19 cellular contexts compared by ENCODE assay signal in the genomic region with DNA sequence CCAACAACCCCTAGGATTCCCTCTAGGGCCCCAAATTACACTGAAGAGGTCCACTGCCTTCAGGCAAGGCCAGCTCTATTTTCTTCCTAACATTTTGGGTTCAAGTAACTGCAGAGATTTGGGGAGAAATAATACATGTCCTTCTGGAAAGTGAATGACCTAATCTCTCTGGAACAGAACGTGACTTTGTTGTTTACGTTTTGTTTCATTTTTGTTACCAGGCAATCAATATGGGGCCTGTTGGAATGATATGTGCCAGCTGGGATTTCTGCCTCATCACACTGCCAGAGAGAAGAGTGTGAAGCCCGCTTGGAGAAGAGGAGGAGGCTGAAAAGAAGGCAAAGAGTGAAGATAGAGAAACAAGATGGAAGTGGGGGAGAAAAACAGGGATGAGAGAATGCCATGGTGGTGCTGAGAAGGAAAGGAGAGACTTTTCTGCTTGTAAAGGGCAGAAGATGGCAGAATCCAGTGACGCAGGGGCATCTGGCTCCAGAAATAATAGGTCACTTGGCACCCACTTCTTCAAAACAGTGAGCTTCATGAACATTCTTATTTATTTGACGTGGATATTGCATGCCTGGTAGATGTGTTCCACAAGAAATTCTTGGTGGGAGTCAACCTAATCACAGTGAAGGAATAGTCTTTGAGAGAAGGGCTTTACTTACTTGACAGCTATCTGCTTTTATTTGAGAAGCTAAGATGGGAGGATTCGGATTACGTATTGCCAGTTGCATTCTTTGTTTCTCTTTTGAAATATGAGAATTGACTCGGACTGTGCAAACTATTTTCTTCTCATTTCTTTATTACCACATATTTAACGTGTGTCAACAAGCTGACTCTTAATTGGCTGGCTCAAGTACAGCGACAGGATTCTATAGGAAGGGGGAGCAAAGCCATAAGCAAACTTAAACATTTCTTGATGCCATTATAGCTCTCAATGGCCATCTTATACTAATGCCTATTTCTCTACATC.
DNase-seq lines count a peak whose midpoint lies in the region; TF ChIP-seq lines count a peak whose summit lies in the region.
"Had no signal": no experiment of that assay in that cellular context is flagged by ENCODE, and none has a peak within 500 bp of the region (broad histone marks: within the 10 kb centered on the region; RNA-seq: fewer than 3 reads in every experiment).

No MANE protein-coding gene starts in this region.

- TF ChIP-seq CTCF in right atrium auricular region (IDR thresholded peaks at IDR 0.05) (no peak), esophagus muscularis mucosa (IDR thresholded peaks at IDR 0.05) (no peak)

- H3K27me3 ChIP-seq in right atrium auricular region (no peaks in the 10 kb centered on the region), esophagus muscularis mucosa (no peaks in the 10 kb centered on the region), mesenchymal stem cell (ENCODE audit: control insufficient read depth in 1 of 2, insufficient read depth in 1 of 2, low read length in 2 of 2) (no peaks in the 10 kb centered on the region)
- H3K27me3 ChIP-seq: colonic mucosa, thyroid gland had no signal

- DNase-seq in right atrium auricular region (ENCODE audit: low spot score) (no peak), cardiac septum (ENCODE audit: low spot score) (no peak), esophagus muscularis mucosa (ENCODE audit: extremely low spot score) (no peak), mesenchymal stem cell (peak; percentile 56), SK-N-DZ (ENCODE audit: low spot score) (no peak), NCI-H2029 (lab: John Stamatoyannopoulos, UW) (no peak)
- DNase-seq in stimulated activated CD4-positive, alpha-beta T cell treated with anti-CD3 and anti-CD28 coated beads, Interleukin-15, amount 100 ng/mL, for 24 hours = no peak
- no peak for DNase-seq in activated T-helper 2 cell treated with anti-CD3 and anti-CD28 coated beads, Interferon-gamma antibody, Interleukin-2, Interleukin-4, amounts not matched to agents 10 μg/mL and 5 μg/mL and 100 μg/mL, durations not matched to agents 14 hours and 24 hours and 36 hours (ENCODE audit: low spot score)
- DNase-seq: activated CD4-positive, alpha-beta T cell treated with anti-CD3 and anti-CD28 coated beads, Interleukin-2, amount 50 U/mL, for 48 hours; activated naive CD4-positive, alpha-beta T cell treated with anti-CD3 and anti-CD28 coated beads for 36 hours; activated T-cell treated with anti-CD3 and anti-CD28 coated beads for 4 hours; colonic mucosa; natural killer cell; NCI-H187 treated with DMSO at 0.1 percent for 48 hours; thyroid gland had no signal

- H3K4me3 ChIP-seq in right atrium auricular region = peak overlapping the region in 1 of 2 donors; percentile 5
- peak overlapping the region in 2 of 4 donors; percentile 4 to 31 for H3K4me3 ChIP-seq in esophagus muscularis mucosa
- peak overlapping the region in 1 of 2 experiments; percentile 47 for H3K4me3 ChIP-seq in mesenchymal stem cell (ENCODE audit: insufficient read depth in 1 of 2, low read depth in 1 of 2, low read length in 2 of 2)
- H3K4me3 ChIP-seq: A549, colonic mucosa, GM23338, thyroid gland had no signal

- H3K4me1 ChIP-seq in right atrium auricular region (peaks cover 0 to 6% of the 10 kb centered on the region in 2 donors), esophagus muscularis mucosa (peaks cover 0 to 6% (median 0%) of the 10 kb centered on the region in 4 donors), mesenchymal stem cell (ENCODE audit: control insufficient read depth, insufficient read depth, low read depth, low read length) (no peaks in the 10 kb centered on the region)
- H3K4me1 ChIP-seq: A549, colonic mucosa, thyroid gland had no signal

- intact Hi-C loops in cardiac septum (cut with DNase I) (no loop called here), esophagus muscularis mucosa (cut with DNase I) (no loop called here)
- intact Hi-C loops in activated T-helper 2 cell treated with anti-CD3 and anti-CD28 coated beads, Interferon-gamma antibody, Interleukin-2, Interleukin-4, amounts not matched to agents 10 μg/mL and 5 μg/mL and 100 μg/mL, durations not matched to agents 14 hours and 24 hours and 36 hours (cut with micrococcal nuclease) = loop anchor here (5.0 kb wide), 1 partner anchor 556 kb away; no protein-coding TSS in a partner anchor

- 69% methylated on average over 10 of the region's 10 CpGs for WGBS in esophagus muscularis mucosa
- WGBS in mesenchymal stem cell = 87% methylated on average over 10 of the region's 10 CpGs

- no peak overlapping the region for H3K4me3 Mint-ChIP-seq in activated T-helper 2 cell treated with anti-CD3 and anti-CD28 coated beads, Interferon-gamma antibody, Interleukin-2, Interleukin-4, amounts not matched to agents 10 μg/mL and 5 μg/mL and 100 μg/mL, durations not matched to agents 14 hours and 24 hours and 36 hours (ENCODE audit: low read depth)
- H3K4me3 Mint-ChIP-seq: activated naive CD4-positive, alpha-beta T cell treated with anti-CD3 and anti-CD28 coated beads for 36 hours; CD14-positive monocyte; GM23338; IgD-negative memory B cell; natural killer cell had no signal

- peak overlapping the region; percentile 61 for H3K9ac ChIP-seq in mesenchymal stem cell (ENCODE audit: low read length)

- no peak overlapping the region for H3K27ac Mint-ChIP-seq in activated T-helper 2 cell treated with anti-CD3 and anti-CD28 coated beads, Interferon-gamma antibody, Interleukin-2, Interleukin-4, amounts not matched to agents 10 μg/mL and 5 μg/mL and 100 μg/mL, durations not matched to agents 14 hours and 24 hours and 36 hours
- H3K27ac Mint-ChIP-seq: activated naive CD4-positive, alpha-beta T cell treated with anti-CD3 and anti-CD28 coated beads for 36 hours; CD14-positive monocyte; GM23338; IgD-negative memory B cell; natural killer cell had no signal

- H3K14ac ChIP-seq in mesenchymal stem cell (ENCODE audit: low read length in 2 of 2) = no peak overlapping the region

- H3K27ac ChIP-seq in right atrium auricular region (peak overlapping the region; percentile 52 to 64), esophagus muscularis mucosa (replicated peaks in 1 of 4) (peak overlapping the region; percentile 40 to 64 (median 50)), mesenchymal stem cell (ENCODE audit: low read length, poor library complexity, severe bottlenecking) (no peak overlapping the region)
- H3K27ac ChIP-seq: A549, colonic mucosa, thyroid gland had no signal

- H2AFZ ChIP-seq in mesenchymal stem cell (ENCODE audit: low read depth, low read length) = no peak overlapping the region
- H2AFZ ChIP-seq: GM23338 had no signal

- H2BK5ac ChIP-seq in mesenchymal stem cell (ENCODE audit: low read depth, low read length, poor library complexity, severe bottlenecking) = no peak overlapping the region

- no peak overlapping the region for H2AK5ac ChIP-seq in mesenchymal stem cell (ENCODE audit: low read length, severe bottlenecking)

- H3K4ac ChIP-seq in mesenchymal stem cell (ENCODE audit: low read depth in 1 of 2, low read length in 2 of 2) = no peak overlapping the region

- peak overlapping the region; percentile 34 to 66 for H3K18ac ChIP-seq in mesenchymal stem cell (ENCODE audit: low read depth in 1 of 2, low read length in 2 of 2)

- no peak overlapping the region for H4K91ac ChIP-seq in mesenchymal stem cell (ENCODE audit: low read length)

- no peak for TF ChIP-seq EP300 in esophagus muscularis mucosa (IDR thresholded peaks at IDR 0.05)

- no peak overlapping the region for H2BK12ac ChIP-seq in mesenchymal stem cell (ENCODE audit: low read length in 2 of 2)

- peaks cover 14% of the 10 kb centered on the region for H3K4me1 Mint-ChIP-seq in activated T-helper 2 cell treated with anti-CD3 and anti-CD28 coated beads, Interferon-gamma antibody, Interleukin-2, Interleukin-4, amounts not matched to agents 10 μg/mL and 5 μg/mL and 100 μg/mL, durations not matched to agents 14 hours and 24 hours and 36 hours (ENCODE audit: low read depth)
- H3K4me1 Mint-ChIP-seq: CD14-positive monocyte had no signal

- no peaks in the 10 kb centered on the region for H3K79me1 ChIP-seq in mesenchymal stem cell (replicated peaks; ENCODE audit: low read length, poor library complexity, severe bottlenecking)

- H3K23ac ChIP-seq in mesenchymal stem cell (ENCODE audit: low read length in 2 of 2) = no peak overlapping the region

- no peak overlapping the region for H4K8ac ChIP-seq in mesenchymal stem cell (ENCODE audit: low read length)

- no peak for TF ChIP-seq POLR2A in esophagus muscularis mucosa (IDR thresholded peaks at IDR 0.05; ENCODE audit: low read depth)

- no peak overlapping the region for H2BK120ac ChIP-seq in mesenchymal stem cell (ENCODE audit: low read depth, low read length)

- H2BK15ac ChIP-seq in mesenchymal stem cell (ENCODE audit: low read depth, poor library complexity, severe bottlenecking) = no peak overlapping the region

- H3K9me3 ChIP-seq in right atrium auricular region (no peaks in the 10 kb centered on the region), esophagus muscularis mucosa (no peaks in the 10 kb centered on the region), mesenchymal stem cell (ENCODE audit: control insufficient read depth, low read length) (no peaks in the 10 kb centered on the region)
- H3K9me3 ChIP-seq: A549, colonic mucosa, thyroid gland had no signal

- H3K4me2 ChIP-seq in mesenchymal stem cell (ENCODE audit: low read length, poor library complexity, severe bottlenecking) = no peak overlapping the region
- H3K4me2 ChIP-seq: A549, GM23338 had no signal

- H3K36me3 ChIP-seq in right atrium auricular region (no peaks in the 10 kb centered on the region), esophagus muscularis mucosa (no peaks in the 10 kb centered on the region), mesenchymal stem cell (ENCODE audit: control insufficient read depth in 1 of 2, insufficient read depth in 2 of 2, low read depth in 1 of 2, low read length in 2 of 2) (no peaks in the 10 kb centered on the region)
- H3K36me3 ChIP-seq: colonic mucosa, thyroid gland had no signal

- H3K9me3 Mint-ChIP-seq in activated T-helper 2 cell treated with anti-CD3 and anti-CD28 coated beads, Interferon-gamma antibody, Interleukin-2, Interleukin-4, amounts not matched to agents 10 μg/mL and 5 μg/mL and 100 μg/mL, durations not matched to agents 14 hours and 24 hours and 36 hours = no peaks in the 10 kb centered on the region
- H3K9me3 Mint-ChIP-seq: activated naive CD4-positive, alpha-beta T cell treated with anti-CD3 and anti-CD28 coated beads for 36 hours; CD14-positive monocyte; GM23338; IgD-negative memory B cell; natural killer cell had no signal

- H3K36me3 Mint-ChIP-seq in activated T-helper 2 cell treated with anti-CD3 and anti-CD28 coated beads, Interferon-gamma antibody, Interleukin-2, Interleukin-4, amounts not matched to agents 10 μg/mL and 5 μg/mL and 100 μg/mL, durations not matched to agents 14 hours and 24 hours and 36 hours (ENCODE audit: low read depth) = no peaks in the 10 kb centered on the region
- H3K36me3 Mint-ChIP-seq: CD14-positive monocyte, IgD-negative memory B cell, natural killer cell had no signal

- H3K27me3 Mint-ChIP-seq in activated T-helper 2 cell treated with anti-CD3 and anti-CD28 coated beads, Interferon-gamma antibody, Interleukin-2, Interleukin-4, amounts not matched to agents 10 μg/mL and 5 μg/mL and 100 μg/mL, durations not matched to agents 14 hours and 24 hours and 36 hours (ENCODE audit: low read depth) = peaks cover 27% of the 10 kb centered on the region
